Comparison of ENCODE assay signal across 17 cellular contexts in genomic region chr2:241619602-241620418, GRCh38. TPM values are rescaled to one million over a fixed set of nuclear protein-coding genes. Genes with fewer than 3 reads are reported as not detected.
DNase-seq lines count a peak whose midpoint lies in the region; ATAC-seq, FAIRE-seq and TF ChIP-seq lines count a peak whose summit lies in the region.
"Had no signal": no experiment of that assay in that cellular context is flagged by ENCODE, and none has a peak within 500 bp of the region (broad histone marks: within the 10 kb centered on the region; RNA-seq: fewer than 3 reads in every experiment).

No MANE protein-coding gene starts in this region.

- H3K4ac ChIP-seq in H1 (replicated peaks; ENCODE audit: insufficient read length, low read depth, low read length), result no peak overlapping the region

- no peak overlapping the region for H2BK120ac ChIP-seq in H1 (replicated peaks; ENCODE audit: low read depth, low read length)

- H3K4me3 Mint-ChIP-seq in T-helper 1 cell treated with Interleukin-12 subunit alpha and Interleukin-12 subunit beta and Interleukin-4 antibody, amounts not matched to agents 30 μg/mL and 1 μg/mL, for 36 hours, result no peak overlapping the region
- no peak overlapping the region for H3K4me3 Mint-ChIP-seq in stimulated activated naive CD8-positive, alpha-beta T cell treated with anti-CD3 and anti-CD28 coated beads, Interleukin-15, amount 100 ng/mL, for 72 hours

- no peak overlapping the region for H3K9ac ChIP-seq in H1 (replicated peaks in 1 of 4; ENCODE audit: extremely low read depth in 1 of 4, low read depth in 3 of 4, low read length in 3 of 4)

- no peaks in the 10 kb centered on the region for H3K36me3 ChIP-seq in H1 (ENCODE audit: control insufficient read depth in 2 of 4, insufficient read depth in 4 of 4, low read length in 3 of 4)
- H3K36me3 ChIP-seq: neutrophil had no signal

- no peak for TF ChIP-seq RAD21 in H1 (IDR thresholded peaks at IDR 0.05 in 1 of 2, conservative IDR thresholded peaks at IDR 0.05 in 1 of 2; ENCODE audit: low read depth in 2 of 2, low read length in 2 of 2)

- no peak overlapping the region for H3K23ac ChIP-seq in H1 (ENCODE audit: insufficient read length)

- H4K8ac ChIP-seq in H1 (ENCODE audit: extremely low read depth, insufficient read depth, low read length), result no peak overlapping the region

- H3K79me1 ChIP-seq in H1 (ENCODE audit: low read depth, low read length), result peaks cover 14% of the 10 kb centered on the region

- no peaks in the 10 kb centered on the region for H3K9me3 ChIP-seq in H1 (ENCODE audit: insufficient read depth in 2 of 2, low read depth in 1 of 2, low read length in 1 of 2)
- H3K9me3 ChIP-seq: neutrophil had no signal

- peaks cover 2 to 30% of the 10 kb centered on the region in 2 experiments; a peak in 3 of 4 replicates for H3K79me2 ChIP-seq in H1 (ENCODE audit: control insufficient read depth in 1 of 2, insufficient read depth in 2 of 2, low read length in 2 of 2)

- H3K9me3 Mint-ChIP-seq in T-helper 1 cell treated with Interleukin-12 subunit alpha and Interleukin-12 subunit beta and Interleukin-4 antibody, amounts not matched to agents 30 μg/mL and 1 μg/mL, for 36 hours, result no peaks in the 10 kb centered on the region
- H3K9me3 Mint-ChIP-seq in stimulated activated naive CD8-positive, alpha-beta T cell treated with anti-CD3 and anti-CD28 coated beads, Interleukin-15, amount 100 ng/mL, for 72 hours, result peaks cover 0 to 17% of the 10 kb centered on the region in 2 donors

- H3K27me3 Mint-ChIP-seq in T-helper 1 cell treated with Interleukin-12 subunit alpha and Interleukin-12 subunit beta and Interleukin-4 antibody, amounts not matched to agents 30 μg/mL and 1 μg/mL, for 36 hours (ENCODE audit: low read depth), result no peaks in the 10 kb centered on the region
- H3K27me3 Mint-ChIP-seq in stimulated activated naive CD8-positive, alpha-beta T cell treated with anti-CD3 and anti-CD28 coated beads, Interleukin-15, amount 100 ng/mL, for 72 hours, result no peaks in the 10 kb centered on the region

- no peak overlapping the region for H4K5ac ChIP-seq in H1 (ENCODE audit: insufficient read length, low read depth, low read length)

- peaks cover 4% of the 10 kb centered on the region; the same call in 1 of the 2 replicates for H3K23me2 ChIP-seq in H1 (ENCODE audit: low read depth, low read length)

- H3K36me3 Mint-ChIP-seq in T-helper 1 cell treated with Interleukin-12 subunit alpha and Interleukin-12 subunit beta and Interleukin-4 antibody, amounts not matched to agents 30 μg/mL and 1 μg/mL, for 36 hours (ENCODE audit: low read depth), result peaks cover 10% of the 10 kb centered on the region

- peak; percentile 41 for ATAC-seq in stimulated activated naive CD8-positive, alpha-beta T cell treated with anti-CD3 and anti-CD28 coated beads, Interleukin-15, Interleukin-2, amounts not matched to agents 100 U/mL and 50 U/mL, for 24 hours
- no peak for ATAC-seq in stimulated activated naive CD8-positive, alpha-beta T cell treated with anti-CD3 and anti-CD28 coated beads, Interleukin-15, amount 100 ng/mL, for 72 hours
- no peak for ATAC-seq in HG02763 (IDR thresholded peaks at IDR 0.05; ENCODE audit: unreplicated experiment)
- no peak for ATAC-seq in GM18861 (IDR thresholded peaks at IDR 0.05; ENCODE audit: unreplicated experiment)
- ATAC-seq: Right ventricle myocardium inferior had no signal

- TF ChIP-seq POLR2A in H1 (IDR thresholded peaks at IDR 0.05; ENCODE audit: control extremely low read depth in 1 of 2, low read depth in 2 of 2, low read length in 2 of 2), result no peak

- H2BK12ac ChIP-seq in H1 (ENCODE audit: low read depth, low read length), result no peak overlapping the region

- peaks cover 2 to 6% of the 10 kb centered on the region in 2 experiments for H4K20me1 ChIP-seq in H1 (replicated peaks in 1 of 2; ENCODE audit: control insufficient read depth in 1 of 2, insufficient read depth in 2 of 2, low read length in 2 of 2)

- POLR2A ChIA-PET in H1 (lab: Charles Lee; ENCODE audit: partially characterized antibody), result interaction anchor here (1.0 kb wide), 1 partner anchor 18 kb away, joined by 3 read pairs; the partner anchor contains the start of gene ATG4B

- H2BK15ac ChIP-seq in H1 (ENCODE audit: low read length), result no peak overlapping the region

- no peaks in the 10 kb centered on the region for H3K27me3 ChIP-seq in H1 (replicated peaks in 1 of 4; ENCODE audit: control insufficient read depth in 3 of 4, extremely low read depth in 1 of 4, insufficient read depth in 3 of 4, low read length in 3 of 4)
- H3K27me3 ChIP-seq: neutrophil had no signal

- H3K27ac Mint-ChIP-seq in T-helper 1 cell treated with Interleukin-12 subunit alpha and Interleukin-12 subunit beta and Interleukin-4 antibody, amounts not matched to agents 30 μg/mL and 1 μg/mL, for 36 hours, result peak overlapping the region; percentile 80
- H3K27ac Mint-ChIP-seq in stimulated activated naive CD8-positive, alpha-beta T cell treated with anti-CD3 and anti-CD28 coated beads, Interleukin-15, amount 100 ng/mL, for 72 hours, result peak overlapping the region in 1 of 2 donors; percentile 92

- no peak overlapping the region for H2BK20ac ChIP-seq in H1 (ENCODE audit: low read length)

- H3K56ac ChIP-seq in H1 (replicated peaks; ENCODE audit: insufficient read length, low read depth, low read length), result no peak overlapping the region

- no peak for TF ChIP-seq EP300 in H1 (IDR thresholded peaks at IDR 0.05; ENCODE audit: borderline replicate concordance in 1 of 2, low read depth in 2 of 2, low read length in 2 of 2)

- no peak overlapping the region for H3K14ac ChIP-seq in H1 (ENCODE audit: insufficient read length)

- no peak overlapping the region; the same call in 1 of the 2 replicates for H2AK5ac ChIP-seq in H1 (ENCODE audit: low read depth, low read length)

- H2BK5ac ChIP-seq in H1 (ENCODE audit: low read depth, low read length), result no peak overlapping the region; the same call in 1 of the 2 replicates

- H3K18ac ChIP-seq in H1 (ENCODE audit: extremely low read depth, low read length), result no peak overlapping the region

- peaks cover 24% of the 10 kb centered on the region for H3K4me1 Mint-ChIP-seq in T-helper 1 cell treated with Interleukin-12 subunit alpha and Interleukin-12 subunit beta and Interleukin-4 antibody, amounts not matched to agents 30 μg/mL and 1 μg/mL, for 36 hours (ENCODE audit: low read depth)
- peaks cover 60% of the 10 kb centered on the region for H3K4me1 Mint-ChIP-seq in stimulated activated naive CD8-positive, alpha-beta T cell treated with anti-CD3 and anti-CD28 coated beads, Interleukin-15, amount 100 ng/mL, for 72 hours

- CTCF ChIA-PET in H1 (lab: Charles Lee; ENCODE audit: partially characterized antibody), result no interaction called here

- H3K4me3 ChIP-seq in H1 (ENCODE audit: extremely low read depth in 1 of 4, insufficient read depth in 2 of 4, low read depth in 3 of 4, low read length in 4 of 4), result no peak overlapping the region

- H4K91ac ChIP-seq in H1 (replicated peaks; ENCODE audit: insufficient read length, low read length), result no peak overlapping the region

- no peak overlapping the region for H3K27ac ChIP-seq in H1 (ENCODE audit: low read depth, low read length)
- H3K27ac ChIP-seq: 22Rv1, neutrophil had no signal

- DNase-seq in T-helper 1 cell, result no peak
- DNase-seq in stimulated activated naive CD8-positive, alpha-beta T cell treated with anti-CD3 and anti-CD28 coated beads, Interleukin-15, Interleukin-2, amounts not matched to agents 100 U/mL and 50 U/mL, for 24 hours, result no peak
- no peak for DNase-seq in stimulated activated naive CD8-positive, alpha-beta T cell treated with anti-CD3 and anti-CD28 coated beads, Interleukin-15, amount 100 ng/mL, for 72 hours
- no peak for DNase-seq in H1 (ENCODE audit: low read depth in 1 of 2, low spot score in 2 of 2)
- DNase-seq in SK-N-DZ (ENCODE audit: low spot score), result no peak
- DNase-seq: amniotic stem cell; effector memory CD4-positive, alpha-beta T cell; kidney; mesendoderm; MM.1S; NCI-H187 had no signal

- H3K4me2 ChIP-seq in H1 (ENCODE audit: insufficient read depth in 1 of 2, low read depth in 2 of 2, low read length in 2 of 2), result no peak overlapping the region

- H3K4me1 ChIP-seq in H1 (replicated peaks in 1 of 4; ENCODE audit: control insufficient read depth in 3 of 4, insufficient read depth in 4 of 4, low read length in 3 of 4), result peaks cover 0 to 6% (median 2%) of the 10 kb centered on the region in 4 experiments; a peak in 5 of 7 replicates

- FAIRE-seq in H1 (lab: Jason Lieb, UNC), result no peak
- FAIRE-seq: kidney had no signal

- no peak overlapping the region for H2AFZ ChIP-seq in H1 (ENCODE audit: low read length)

- 93 to 99% methylated on average over 9 to 11 of the region's 20 CpGs for WGBS in H1 (ENCODE audit: extremely low coverage in 1 of 2, insufficient coverage in 1 of 2, insufficient read length in 1 of 2, insufficient replicate concordance in 2 of 2, low coverage in 1 of 2, low lambda C conversion rate in 2 of 2, missing lambda C conversion rate in 1 of 2), 2 experiments

- no peak for TF ChIP-seq CTCF in H1 (IDR thresholded peaks at IDR 0.05; ENCODE audit: control extremely low read depth in 1 of 3, insufficient read depth in 1 of 3, low read depth in 1 of 3, low read length in 3 of 3)

TF ChIP-seq in H1, 55 proteins besides CTCF, POLR2A, EP300 and RAD21 (continues in another document):
- TF ChIP-seq ASH2L (IDR thresholded peaks at IDR 0.05; ENCODE audit: low read length), result peak; percentile 100

RNA-seq across cellular contexts. Expression of gene THAP4, which starts 17.1 kb away (rescaled TPM):
- 78.9 and 82.8 TPM in 2 replicates for total RNA-seq in H1 (2021; fragmentation: NEBNext Ultra II Directional; extraction: Animal tissue kit (Norgen Biotek cat#: 25700))
- 83.6 and 108 TPM in 2 replicates for polyA plus RNA-seq in H1 (2011; rRNA removed)
- polyA plus RNA-seq in H1 (2011; cell fraction: cytosol; rRNA removed), result 75.5 TPM
- polyA plus RNA-seq in H1 (2011; cell fraction: nucleus; rRNA removed), result 74.2 TPM
- 50.6 to 99.7 TPM (median 95.3 TPM) in 4 replicates for polyA plus RNA-seq in H1 (2012, experiment 1 of 2)
- 116 TPM for polyA plus RNA-seq in H1 (2012, experiment 2 of 2)
- polyA plus RNA-seq in H1 (2013, experiment 1 of 2), result 77.0 TPM
- polyA plus RNA-seq in H1 (2013, experiment 2 of 2), result 77.2 TPM
- polyA minus RNA-seq in H1 (2011; rRNA and poly(A)+ RNA removed), result 43.7 and 48.7 TPM in 2 replicates
- 54.7 TPM for polyA minus RNA-seq in H1 (2011; cell fraction: cytosol; rRNA and poly(A)+ RNA removed)
- polyA minus RNA-seq in H1 (2011; cell fraction: nucleus; rRNA and poly(A)+ RNA removed), result 25.9 TPM
- 65.1 and 66.6 TPM in 2 replicates for polyA plus RNA-seq in SK-N-DZ (2014; cell fraction: cytosol; rRNA removed)
- polyA plus RNA-seq in SK-N-DZ (2014; cell fraction: nucleus; rRNA removed), result 28.6 and 35.8 TPM in 2 replicates

RNA-seq across cellular contexts. Expression of gene ATG4B, which starts 17.7 kb away (rescaled TPM):
- total RNA-seq in H1 (2021; fragmentation: NEBNext Ultra II Directional; extraction: Animal tissue kit (Norgen Biotek cat#: 25700)), result 93.7 and 103 TPM in 2 replicates
- 155 and 189 TPM in 2 replicates for polyA plus RNA-seq in H1 (2011; rRNA removed)
- 126 TPM for polyA plus RNA-seq in H1 (2011; cell fraction: cytosol; rRNA removed)
- polyA plus RNA-seq in H1 (2011; cell fraction: nucleus; rRNA removed), result 463 TPM
- polyA plus RNA-seq in H1 (2012, experiment 1 of 2), result 95.7 to 118 TPM (median 113 TPM) in 4 replicates
- polyA plus RNA-seq in H1 (2012, experiment 2 of 2), result 126 TPM
- 66.7 TPM for polyA plus RNA-seq in H1 (2013, experiment 1 of 2)
- 63.5 TPM for polyA plus RNA-seq in H1 (2013, experiment 2 of 2)
- polyA minus RNA-seq in H1 (2011; rRNA and poly(A)+ RNA removed), result 135 and 164 TPM in 2 replicates
- polyA minus RNA-seq in H1 (2011; cell fraction: cytosol; rRNA and poly(A)+ RNA removed), result 65.7 TPM
- 123 TPM for polyA minus RNA-seq in H1 (2011; cell fraction: nucleus; rRNA and poly(A)+ RNA removed)
- 137 and 140 TPM in 2 replicates for polyA plus RNA-seq in SK-N-DZ (2014; cell fraction: cytosol; rRNA removed)
- 174 and 224 TPM in 2 replicates for polyA plus RNA-seq in SK-N-DZ (2014; cell fraction: nucleus; rRNA removed)
